In the genomic region with DNA sequence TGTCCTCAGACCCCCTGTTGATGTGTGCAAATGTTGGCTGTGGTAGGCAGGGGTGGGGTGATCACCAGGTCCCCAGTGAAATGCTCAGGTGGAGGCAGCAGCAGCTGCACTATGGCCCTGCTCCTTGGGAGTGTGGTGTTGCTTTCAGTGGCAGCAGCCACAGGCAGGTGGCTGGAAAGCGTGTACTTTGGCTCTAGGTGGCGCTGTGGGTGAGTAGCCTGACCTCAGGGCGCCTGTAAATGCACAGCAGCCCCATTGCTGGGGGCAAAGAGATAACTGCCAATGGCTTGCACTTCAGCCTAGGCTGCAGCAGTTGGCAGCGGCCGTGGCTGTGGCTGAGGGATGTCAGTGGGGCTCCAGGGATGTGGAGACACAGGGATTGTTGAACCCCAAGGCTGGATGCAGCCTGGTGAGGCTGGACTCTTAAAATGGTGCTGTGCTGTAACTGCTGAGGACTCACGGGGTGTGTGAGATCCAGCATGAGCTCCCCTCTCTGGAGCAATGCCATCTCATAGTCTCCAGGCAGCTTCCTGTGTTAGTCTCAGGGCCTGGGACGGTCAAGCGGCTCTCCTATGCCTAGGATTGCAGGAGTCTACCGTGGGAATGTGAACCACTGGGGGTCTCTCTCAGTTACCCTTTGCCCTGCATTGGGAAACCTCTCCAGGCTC, we compare ENCODE assay signal across 11 cellular contexts.
DNase-seq lines count a peak whose midpoint lies in the region; ATAC-seq, FAIRE-seq and TF ChIP-seq lines count a peak whose summit lies in the region.
"Had no signal": no experiment of that assay in that cellular context is flagged by ENCODE, and none has a peak within 500 bp of the region (broad histone marks: within the 10 kb centered on the region; RNA-seq: fewer than 3 reads in every experiment).

No MANE protein-coding gene starts in this region.

- peak; percentile 52 to 64 (median 58) for TF ChIP-seq CTCF in K562 (IDR thresholded peaks at IDR 0.05 in 2 of 3, conservative IDR thresholded peaks at IDR 0.05 in 1 of 3; ENCODE audit: insufficient read depth in 2 of 3, low read depth in 1 of 3, low read length in 3 of 3)
- TF ChIP-seq CTCF in osteoblast (IDR thresholded peaks at IDR 0.05; ENCODE audit: extremely low read depth, low read depth, low read length): no peak

- H3K4me1 ChIP-seq in Karpas-422 (ENCODE audit: low read length): no peaks in the 10 kb centered on the region
- H3K4me1 ChIP-seq in K562 (replicated peaks in 1 of 2; ENCODE audit: control insufficient read depth in 2 of 2, insufficient read depth in 2 of 2, low read length in 2 of 2): no peaks in the 10 kb centered on the region
- no peaks in the 10 kb centered on the region for H3K4me1 ChIP-seq in osteoblast (ENCODE audit: insufficient read depth, low read length)
- H3K4me1 ChIP-seq: tibial artery had no signal

- H4K20me1 ChIP-seq in Karpas-422 (ENCODE audit: insufficient read depth, low read depth, low read length) (no peaks in the 10 kb centered on the region), K562 (replicated peaks; ENCODE audit: control insufficient read depth, insufficient read depth, low read length) (no peaks in the 10 kb centered on the region), osteoblast (ENCODE audit: insufficient read depth, low read length) (no peaks in the 10 kb centered on the region)

- H3K9me3 ChIP-seq in Karpas-422 (ENCODE audit: low read length) (no peaks in the 10 kb centered on the region), K562 (replicated peaks; ENCODE audit: control insufficient read depth, insufficient read depth, low read depth, low read length) (no peaks in the 10 kb centered on the region), osteoblast (ENCODE audit: low read depth, low read length) (no peaks in the 10 kb centered on the region)
- H3K9me3 ChIP-seq: tibial artery had no signal

- H3K9ac ChIP-seq in Karpas-422 (ENCODE audit: low read length): no peak overlapping the region
- peak overlapping the region in 1 of 2 experiments; percentile 12; a peak in 1 of 4 replicates for H3K9ac ChIP-seq in K562 (ENCODE audit: insufficient read depth in 1 of 2, low read depth in 2 of 2, low read length in 2 of 2)

- H3K36me3 ChIP-seq in Karpas-422 (ENCODE audit: insufficient read depth, low read length) (no peaks in the 10 kb centered on the region), K562 (ENCODE audit: control insufficient read depth, insufficient read depth, low read length) (no peaks in the 10 kb centered on the region), osteoblast (ENCODE audit: insufficient read depth, low read length) (no peaks in the 10 kb centered on the region)
- H3K36me3 ChIP-seq: tibial artery had no signal

- FAIRE-seq in K562 (lab: Jason Lieb, UNC): no peak
- FAIRE-seq: D721Med had no signal

- in situ Hi-C loops in K562 (cut with MboI): no loop called here

- WGBS in K562 (ENCODE audit: insufficient coverage, low coverage, missing lambda C conversion rate): 4% methylated on average over 8 of the region's 9 CpGs

- H3K79me2 ChIP-seq in Karpas-422 (ENCODE audit: low read length) (no peaks in the 10 kb centered on the region), K562 (ENCODE audit: control insufficient read depth, insufficient read depth, low read length) (no peaks in the 10 kb centered on the region), osteoblast (ENCODE audit: insufficient read depth, low read length) (no peaks in the 10 kb centered on the region)

- TF ChIP-seq RAD21 in K562 (CRISPR knock-in tag; conservative IDR thresholded peaks at IDR 0.05 in 1 of 2, IDR thresholded peaks at IDR 0.05 in 1 of 2): no peak

- POLR2A ChIA-PET in K562 (lab: Yijun Ruan, JAX): interaction anchor here (0.7 to 1.0 kb wide), 2 partner anchors 13 to 19 kb away, joined by 3 read pairs; no protein-coding TSS in a partner anchor

- H3K27ac ChIP-seq in Karpas-422 (ENCODE audit: low read length) (no peak overlapping the region), K562 (ENCODE audit: extremely low read depth, low read depth, low read length) (no peak overlapping the region), osteoblast (ENCODE audit: low read depth, low read length) (no peak overlapping the region)
- H3K27ac ChIP-seq: tibial artery had no signal

- DNase-seq in NCI-H524 (lab: John Stamatoyannopoulos, UW): peak; percentile 11 to 45
- no peak for DNase-seq in NCI-H524 treated with DMSO at 0.1 percent for 48 hours (lab: John Stamatoyannopoulos, UW)
- DNase-seq in Karpas-422: peak; percentile 79
- DNase-seq in K562 (ENCODE audit: extremely low read depth in 1 of 4, low spot score in 3 of 4): peak in 2 of 4 experiments; percentile 21 to 56
- DNase-seq in osteoblast (ENCODE audit: insufficient read length, low spot score, missing footprints): peak; percentile 1
- DNase-seq in NCI-H226: no peak
- DNase-seq in DMS114 treated with DMSO at 0.1 percent for 48 hours (lab: John Stamatoyannopoulos, UW; ENCODE audit: unreplicated experiment): no peak
- DNase-seq: NCI-H1436, tibial artery had no signal

- TF ChIP-seq EP300 in K562 (IDR thresholded peaks at IDR 0.05; ENCODE audit: low read length): no peak

- H3K4me3 ChIP-seq in Karpas-422 (ENCODE audit: low read length) (no peak overlapping the region), K562 (no peak overlapping the region), osteoblast (ENCODE audit: insufficient read depth, low read length) (no peak overlapping the region)
- H3K4me3 ChIP-seq: tibial artery had no signal

- no peaks in the 10 kb centered on the region for H3K9me1 ChIP-seq in K562 (ENCODE audit: control insufficient read depth, insufficient read depth, low read length)

- no peak for TF ChIP-seq POLR2A in K562 (conservative IDR thresholded peaks at IDR 0.05)

- H2AFZ ChIP-seq in Karpas-422 (ENCODE audit: low read length) (no peak overlapping the region), K562 (ENCODE audit: low read depth, low read length) (peak overlapping the region; percentile 73), osteoblast (ENCODE audit: low read length) (no peak overlapping the region)

- no TSS peak for BruUV-seq in K562 (replicated peaks; lab: Mats Ljungman, UMichigan)

- peak; percentile 94 for ATAC-seq in K562
- ATAC-seq in GM21529 (IDR thresholded peaks at IDR 0.05; ENCODE audit: unreplicated experiment): no peak

- H3K9me2 ChIP-seq in Karpas-422 (replicated peaks; ENCODE audit: insufficient read depth, low read length): no peaks in the 10 kb centered on the region

- intact Hi-C loops in K562 (cut with micrococcal nuclease): no loop called here

- CTCF ChIA-PET in K562 (lab: Yijun Ruan, JAX; ENCODE audit: low intra/inter-chr PET ratio): interaction anchor here (0.7 kb wide), 1 partner anchor 55 kb away, joined by 3 read pairs; no protein-coding TSS in a partner anchor

- H3K4me2 ChIP-seq in Karpas-422 (ENCODE audit: low read depth, low read length, poor library complexity, severe bottlenecking): no peak overlapping the region
- H3K4me2 ChIP-seq in K562 (ENCODE audit: insufficient read depth, low read length): no peak overlapping the region
- no peak overlapping the region for H3K4me2 ChIP-seq in osteoblast (ENCODE audit: insufficient read depth, low read length)

- H3K27me3 ChIP-seq in Karpas-422 (ENCODE audit: low read length) (no peaks in the 10 kb centered on the region), K562 (ENCODE audit: control insufficient read depth in 2 of 2, insufficient read depth in 2 of 2, low read length in 2 of 2) (no peaks in the 10 kb centered on the region), osteoblast (ENCODE audit: insufficient read depth, low read length) (no peaks in the 10 kb centered on the region)
- H3K27me3 ChIP-seq: tibial artery had no signal

TF ChIP-seq in K562, 482 proteins besides CTCF, POLR2A, EP300 and RAD21:
- TF ChIP-seq RBM25 (IDR thresholded peaks at IDR 0.05; ENCODE audit: low read depth, low read length, severe bottlenecking) (no peak), RNF2 (IDR thresholded peaks at IDR 0.05) (no peak), ZNF717 (CRISPR knock-in tag; IDR thresholded peaks at IDR 0.05) (no peak), HCFC1 (IDR thresholded peaks at IDR 0.05; ENCODE audit: low read depth, low read length) (no peak), MXD1 (CRISPR knock-in tag; IDR thresholded peaks at IDR 0.05; ENCODE audit: borderline replicate concordance, poor library complexity, severe bottlenecking) (no peak), ATF4 (CRISPR knock-in tag; IDR thresholded peaks at IDR 0.05) (no peak), SLC30A9 (CRISPR knock-in tag; IDR thresholded peaks at IDR 0.05) (no peak), ILK (tag; IDR thresholded peaks at IDR 0.05; ENCODE audit: borderline replicate concordance, low read depth) (no peak), TARDBP (IDR thresholded peaks at IDR 0.05) (no peak), ESRRA (IDR thresholded peaks at IDR 0.05; ENCODE audit: borderline replicate concordance, low read depth) (no peak)
- TF ChIP-seq, protein P1, sequence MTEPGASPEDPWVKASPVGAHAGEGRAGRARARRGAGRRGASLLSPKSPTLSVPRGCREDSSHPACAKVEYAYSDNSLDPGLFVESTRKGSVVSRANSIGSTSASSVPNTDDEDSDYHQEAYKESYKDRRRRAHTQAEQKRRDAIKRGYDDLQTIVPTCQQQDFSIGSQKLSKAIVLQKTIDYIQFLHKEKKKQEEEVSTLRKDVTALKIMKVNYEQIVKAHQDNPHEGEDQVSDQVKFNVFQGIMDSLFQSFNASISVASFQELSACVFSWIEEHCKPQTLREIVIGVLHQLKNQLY (CRISPR knock-in tag; conservative IDR thresholded peaks at IDR 0.05): no peak

Comparison
In these comparisons a context has a peak if more than half of its experiments do, and no peak if none do; other contexts are left out.
1. DNase-seq: peak in NCI-H524 (2 of 2), Karpas-422 (single experiment) and osteoblast (single experiment); none in NCI-H524 treated with DMSO at 0.1 percent for 48 hours (single experiment), NCI-H226 (single experiment) and DMS114 treated with DMSO at 0.1 percent for 48 hours (single experiment).